ENCODE assay signal across 8 cellular contexts in the genomic region with DNA sequence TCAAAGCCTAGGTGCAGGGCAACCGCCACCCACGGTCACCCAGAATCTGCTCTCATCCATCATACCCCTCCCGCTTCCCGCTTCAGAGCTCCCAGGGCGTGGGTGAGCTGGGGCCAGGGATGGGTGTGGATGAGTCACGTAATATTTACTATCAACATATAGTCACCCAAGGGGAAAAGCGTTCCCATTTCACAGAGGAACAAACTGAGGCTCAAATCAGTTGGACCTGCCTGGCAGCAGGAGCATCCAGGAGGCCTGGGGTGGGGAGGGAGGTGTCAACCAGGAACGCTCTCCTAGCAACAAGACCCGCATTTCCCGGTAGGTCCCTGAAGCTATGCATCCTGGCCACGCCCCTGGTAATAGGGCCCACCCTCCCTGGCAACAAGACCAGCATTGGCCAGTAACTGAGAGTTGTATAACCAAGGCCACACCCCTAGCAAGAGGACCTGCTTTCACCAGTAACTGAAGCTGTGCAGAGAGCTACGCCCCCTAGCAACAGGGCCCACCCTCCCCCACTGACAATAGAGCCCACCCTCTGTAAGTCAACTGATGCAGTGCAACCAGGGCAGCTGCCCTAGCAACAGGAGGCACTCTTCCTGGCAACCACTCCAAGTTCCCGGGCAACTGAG. TPM values are rescaled to one million over a fixed set of nuclear protein-coding genes. Genes with fewer than 3 reads are reported as not detected.
DNase-seq lines count a peak whose midpoint lies in the region; ATAC-seq and TF ChIP-seq lines count a peak whose summit lies in the region.

No MANE protein-coding gene starts in this region.

- peak in 9 of 14 donors; percentile 30 to 79 (median 51) for DNase-seq in C1 segment of cervical spinal cord (lab: John Stamatoyannopoulos, UW)
- DNase-seq in GM19240 (ENCODE audit: insufficient read length, low spot score) = peak; percentile 87
- DNase-seq in NCI-H2196 (lab: John Stamatoyannopoulos, UW; ENCODE audit: unreplicated experiment) = peak; percentile 76
- peak; percentile 77 for DNase-seq in astrocyte of the spinal cord (ENCODE audit: low read depth, low spot score)
- DNase-seq in lung microvascular endothelial cell (ENCODE audit: low read depth in 2 of 2) = peak; percentile 85 to 94
- DNase-seq in activated CD4-positive, CD25-positive, alpha-beta regulatory T cell treated with anti-CD3 and anti-CD28 coated beads, Interleukin-2, amount 50 U/mL, for 72 hours = no peak

- no peak overlapping the region for H3K4me3 ChIP-seq in astrocyte of the spinal cord (ENCODE audit: low read depth, low read length)

- no peak for TF ChIP-seq CTCF in astrocyte of the spinal cord (IDR thresholded peaks at IDR 0.05; ENCODE audit: low read depth, low read length)

- in situ Hi-C loops in astrocyte of the spinal cord (cut with HindIII; ENCODE audit: low sequenced_read_pairs) = no loop called here

- ATAC-seq in HG03520 (IDR thresholded peaks at IDR 0.05; ENCODE audit: unreplicated experiment) (no peak), HG02938 (IDR thresholded peaks at IDR 0.05; ENCODE audit: unreplicated experiment) (no peak)

RNA-seq across cellular contexts. Expression of gene TXNRD2, which starts 32.7 kb away (rescaled TPM):
- total RNA-seq in lung microvascular endothelial cell = 55.6 and 63.5 TPM in 2 replicates

RNA-seq across cellular contexts. Expression of gene COMT, which starts 32.8 kb away (rescaled TPM):
- total RNA-seq in lung microvascular endothelial cell = 222 and 628 TPM in 2 replicates

RNA-seq across cellular contexts. Expression of gene ARVCF, which starts 42.3 kb away (rescaled TPM):
- 46.0 and 72.0 TPM in 2 replicates for total RNA-seq in lung microvascular endothelial cell

RNA-seq across cellular contexts. Expression of gene TANGO2, which starts 46.6 kb away (rescaled TPM):
- 42.3 and 46.8 TPM in 2 replicates for total RNA-seq in lung microvascular endothelial cell
